Comparison of ENCODE assay signal across 18 cellular contexts in genomic region chr6:97322811-97323210, GRCh38. TPM values are rescaled to one million over a fixed set of nuclear protein-coding genes. Genes with fewer than 3 reads are reported as not detected.
A peak's percentile ranks its signal among the peaks of the same experiment; 100 is the strongest.
DNase-seq lines count a peak whose midpoint lies in the region; TF ChIP-seq lines count a peak whose summit lies in the region.
"Had no signal": no experiment of that assay in that cellular context is flagged by ENCODE, and none has a peak within 500 bp of the region (broad histone marks: within the 10 kb centered on the region; RNA-seq: fewer than 3 reads in every experiment).

No MANE protein-coding gene starts in this region.

- DNase-seq in BJ (ENCODE audit: low read depth) = peak; percentile 40
- DNase-seq in LHCN-M2 (ENCODE audit: low read depth) = peak; percentile 8
- DNase-seq in brain microvascular endothelial cell = peak; percentile 0
- peak; percentile 11 for DNase-seq in non-pigmented ciliary epithelial cell (ENCODE audit: low read depth)
- no peak for DNase-seq in stimulated activated CD4-positive, alpha-beta T cell treated with anti-CD3 and anti-CD28 coated beads, Interleukin-4, amount 100 ng/mL, for 1 hour
- no peak for DNase-seq in NCI-H446 treated with DMSO at 0.1 percent for 48 hours (lab: John Stamatoyannopoulos, UW)
- DNase-seq in stimulated activated CD4-positive, alpha-beta T cell treated with anti-CD3 and anti-CD28 coated beads, Interleukin-4, amount 100 ng/mL, for 24 hours = no peak
- no peak for DNase-seq in AML-193 (lab: John Stamatoyannopoulos, UW)
- DNase-seq: activated CD4-positive, CD25-positive, alpha-beta regulatory T cell; activated naive CD8-positive, alpha-beta T cell treated with anti-CD3 and anti-CD28 coated beads for 36 hours; activated T-cell treated with anti-CD3 and anti-CD28 coated beads, Interleukin-2, amount 50 U/mL, for 48 hours; dorsolateral prefrontal cortex; left ventricle myocardium superior; mucosa of descending colon; NCI-H2171 treated with DMSO at 0.1 percent for 48 hours; NCI-H748 treated with DMSO at 0.1 percent for 48 hours; SJCRH30 had no signal

- in situ Hi-C loops in brain microvascular endothelial cell (cut with HindIII; ENCODE audit: low pct_ligation_motif_present, low sequenced_read_pairs) = no loop called here

- POLR2A ChIA-PET in BJ (lab: Charles Lee) = interaction anchor here (0.7 kb wide), 1 partner anchor 15 kb away, joined by 3 read pairs; no protein-coding TSS in a partner anchor

- H3K27ac ChIP-seq in brain microvascular endothelial cell = no peak overlapping the region
- H3K27ac ChIP-seq: cardiac muscle cell, dorsolateral prefrontal cortex, SJCRH30 had no signal

- no peak overlapping the region for H3K4me3 ChIP-seq in BJ (ENCODE audit: low read depth, low read length)
- H3K4me3 ChIP-seq in brain microvascular endothelial cell (ENCODE audit: low read depth, low read length) = no peak overlapping the region
- H3K4me3 ChIP-seq: cardiac muscle cell, dorsolateral prefrontal cortex, mucosa of descending colon, SJCRH30 had no signal

- H3K27me3 ChIP-seq in BJ (ENCODE audit: control insufficient read depth, insufficient read depth, low read length) = no peaks in the 10 kb centered on the region
- no peaks in the 10 kb centered on the region for H3K27me3 ChIP-seq in brain microvascular endothelial cell (replicated peaks)
- H3K27me3 ChIP-seq: cardiac muscle cell, dorsolateral prefrontal cortex, SJCRH30 had no signal

- CTCF ChIA-PET in BJ (lab: Yijun Ruan, JAX) = no interaction called here

- no peaks in the 10 kb centered on the region for H3K36me3 ChIP-seq in BJ (ENCODE audit: control insufficient read depth, insufficient read depth, low read length)
- no peaks in the 10 kb centered on the region for H3K36me3 ChIP-seq in brain microvascular endothelial cell (replicated peaks)
- H3K36me3 ChIP-seq: cardiac muscle cell, SJCRH30 had no signal

- no peak for TF ChIP-seq CTCF in BJ (IDR thresholded peaks at IDR 0.05; ENCODE audit: insufficient read depth, low read depth, low read length)
- no peak for TF ChIP-seq CTCF in brain microvascular endothelial cell (IDR thresholded peaks at IDR 0.05; ENCODE audit: low read depth, low read length, missing control alignments)

RNA-seq across cellular contexts. Expression of gene MMS22L, which starts 39.8 kb away (rescaled TPM):
- 4.3 and 8.0 TPM in 2 replicates for polyA plus RNA-seq in BJ (2011; rRNA removed)
- polyA minus RNA-seq in BJ (2011; rRNA and poly(A)+ RNA removed) = 13.6 and 20.8 TPM in 2 replicates
- 26.2 and 31.3 TPM in 2 replicates for total RNA-seq in LHCN-M2 (2014; rRNA removed)
- polyA plus RNA-seq in LHCN-M2 (2012) = 4.7 TPM

Comparison
In these comparisons a context has a peak if more than half of its experiments do, and no peak if none do; other contexts are left out.
1. DNase-seq: peak in BJ (single experiment), LHCN-M2 (single experiment), brain microvascular endothelial cell (single experiment) and non-pigmented ciliary epithelial cell (single experiment); none in stimulated activated CD4-positive, alpha-beta T cell treated with anti-CD3 and anti-CD28 coated beads, Interleukin-4, amount 100 ng/mL, for 1 hour (single experiment), NCI-H446 treated with DMSO at 0.1 percent for 48 hours (single experiment), stimulated activated CD4-positive, alpha-beta T cell treated with anti-CD3 and anti-CD28 coated beads, Interleukin-4, amount 100 ng/mL, for 24 hours (single experiment) and AML-193 (0 of 2).